In genomic region chr9:137564134-137564533, GRCh38 we compare ENCODE assay signal across 19 cellular contexts.
"Had no signal": no experiment of that assay in that cellular context is flagged by ENCODE, and none has a peak within 500 bp of the region (broad histone marks: within the 10 kb centered on the region; RNA-seq: fewer than 3 reads in every experiment).

No MANE protein-coding gene starts in this region.

- H3K79me2 ChIP-seq: parathyroid adenoma had no signal

- H3K27ac Mint-ChIP-seq: activated CD4-positive, alpha-beta memory T cell treated with anti-CD3 and anti-CD28 coated beads for 36 hours; activated naive CD8-positive, alpha-beta T cell treated with anti-CD3 and anti-CD28 coated beads, Interleukin-2, amount 50 U/mL, for 24 hours had no signal

- H3K4me1 ChIP-seq: esophagus squamous epithelium, gastroesophageal sphincter, left ventricle myocardium inferior, parathyroid adenoma, stomach, suprapubic skin, tibial nerve had no signal

- H3K27me3 ChIP-seq: body of pancreas, esophagus squamous epithelium, gastroesophageal sphincter, right lobe of liver, stomach, suprapubic skin, tibial nerve had no signal

- H3K4me1 Mint-ChIP-seq: activated naive CD8-positive, alpha-beta T cell treated with anti-CD3 and anti-CD28 coated beads, Interleukin-2, amount 50 U/mL, for 24 hours had no signal

- H2AFZ ChIP-seq: parathyroid adenoma had no signal

- H3K27ac ChIP-seq: body of pancreas, esophagus squamous epithelium, gastroesophageal sphincter, left ventricle myocardium inferior, parathyroid adenoma, right lobe of liver, skin epidermis, stomach, suprapubic skin, tibial nerve had no signal

- ATAC-seq: body of pancreas had no signal

- H3K4me3 Mint-ChIP-seq: activated CD4-positive, alpha-beta memory T cell treated with anti-CD3 and anti-CD28 coated beads for 36 hours; activated naive CD8-positive, alpha-beta T cell treated with anti-CD3 and anti-CD28 coated beads, Interleukin-2, amount 50 U/mL, for 24 hours had no signal

- H3K9ac ChIP-seq: parathyroid adenoma had no signal

- H3K9me3 Mint-ChIP-seq: activated CD4-positive, alpha-beta memory T cell treated with anti-CD3 and anti-CD28 coated beads for 36 hours; activated naive CD8-positive, alpha-beta T cell treated with anti-CD3 and anti-CD28 coated beads, Interleukin-2, amount 50 U/mL, for 24 hours had no signal

- H3K4me3 ChIP-seq: body of pancreas, esophagus squamous epithelium, gastroesophageal sphincter, left ventricle myocardium inferior, right lobe of liver, skin epidermis, stomach, suprapubic skin, tibial nerve had no signal

- H3K9me3 ChIP-seq: body of pancreas, esophagus squamous epithelium, gastroesophageal sphincter, left ventricle myocardium inferior, right lobe of liver, stomach, suprapubic skin, tibial nerve had no signal

- DNase-seq: activated CD4-positive, alpha-beta memory T cell treated with anti-CD3 and anti-CD28 coated beads for 36 hours; activated CD4-positive, alpha-beta T cell treated with anti-CD3 and anti-CD28 coated beads for 48 hours; activated naive CD4-positive, alpha-beta T cell treated with Interleukin-2 at 50 U/mL for 16 hours; activated naive CD8-positive, alpha-beta T cell treated with anti-CD3 and anti-CD28 coated beads, Interleukin-2, amount 50 U/mL, for 24 hours; body of pancreas; esophagus squamous epithelium; head of caudate nucleus; hypothalamus; left ventricle myocardium inferior; midbrain; nucleus accumbens; right lobe of liver; stimulated activated CD4-positive, alpha-beta T cell treated with anti-CD3 and anti-CD28 coated beads, Interleukin-1b, Interleukin-23, amount 100 ng/mL, for 48 hours; stomach had no signal

- H3K27me3 Mint-ChIP-seq: activated CD4-positive, alpha-beta memory T cell treated with anti-CD3 and anti-CD28 coated beads for 36 hours; activated naive CD8-positive, alpha-beta T cell treated with anti-CD3 and anti-CD28 coated beads, Interleukin-2, amount 50 U/mL, for 24 hours had no signal
